9 cellular contexts compared by ENCODE assay signal in the genomic region with DNA sequence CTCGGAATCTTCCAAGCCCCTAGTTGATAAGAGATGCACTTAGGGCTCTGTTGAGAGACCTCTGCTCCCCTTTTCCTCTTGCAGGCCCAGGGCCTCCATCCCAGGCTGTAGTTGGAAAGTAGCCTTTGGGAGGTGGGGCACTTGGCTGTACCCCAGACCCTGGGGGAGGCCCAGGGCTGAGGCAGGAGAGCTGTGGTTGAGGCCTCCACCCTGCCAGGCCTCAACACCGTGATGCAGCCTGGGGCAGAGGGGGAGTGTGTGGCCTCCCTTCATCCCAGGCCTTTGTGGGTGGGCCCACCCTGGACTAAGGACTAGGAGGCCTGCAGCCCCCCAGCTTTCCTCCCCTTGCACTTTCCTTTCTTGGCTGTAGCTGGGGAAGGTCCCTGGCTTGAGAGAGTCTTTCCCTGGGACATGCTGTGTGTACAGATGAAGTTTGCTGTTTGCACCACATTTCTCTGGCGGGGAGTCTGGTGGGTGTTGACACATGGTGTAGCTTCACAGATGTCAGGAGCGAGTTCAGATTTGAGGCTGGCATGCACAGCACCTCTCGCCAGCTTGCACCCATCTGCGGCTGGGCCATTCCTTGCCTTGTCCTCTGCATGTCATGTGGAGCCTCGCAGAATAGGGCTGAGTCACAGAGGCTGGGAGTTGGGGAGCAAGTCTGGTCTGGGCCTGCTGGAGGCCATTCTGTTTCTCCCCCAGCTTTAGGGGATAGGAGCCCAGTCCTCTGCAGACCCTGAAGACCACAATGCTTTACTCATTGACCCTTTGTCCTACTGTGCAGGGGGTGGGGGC. TPM values are rescaled to one million over a fixed set of nuclear protein-coding genes. Genes with fewer than 3 reads are reported as not detected.
DNase-seq lines count a peak whose midpoint lies in the region; ATAC-seq and TF ChIP-seq lines count a peak whose summit lies in the region.
"Had no signal": no experiment of that assay in that cellular context is flagged by ENCODE, and none has a peak within 500 bp of the region (broad histone marks: within the 10 kb centered on the region; RNA-seq: fewer than 3 reads in every experiment).

No MANE protein-coding gene starts in this region.

- WGBS in smooth muscle cell (ENCODE audit: low lambda C conversion rate) = 60% methylated on average over 7 of the region's 7 CpGs

- TF ChIP-seq CTCF in OCI-LY1 (IDR thresholded peaks at IDR 0.05; ENCODE audit: low read length) = no peak
- TF ChIP-seq CTCF in foreskin fibroblast (IDR thresholded peaks at IDR 0.05; ENCODE audit: low read depth, low read length) = no peak
- no peak for TF ChIP-seq CTCF in smooth muscle cell (IDR thresholded peaks at IDR 0.05; ENCODE audit: borderline replicate concordance, insufficient read depth, poor library complexity, severe bottlenecking)

- H3K27me3 ChIP-seq in OCI-LY1 (ENCODE audit: insufficient read depth, low read length) (no peaks in the 10 kb centered on the region), smooth muscle cell (ENCODE audit: low read depth) (no peaks in the 10 kb centered on the region)

- no peak overlapping the region for H2AFZ ChIP-seq in OCI-LY1 (ENCODE audit: low read length)
- no peak overlapping the region for H2AFZ ChIP-seq in smooth muscle cell (ENCODE audit: low read depth)

- H3K36me3 ChIP-seq in OCI-LY1 (ENCODE audit: insufficient read depth, low read length) = peaks cover 28% of the 10 kb centered on the region; the same call in 1 of the 2 replicates
- no peaks in the 10 kb centered on the region for H3K36me3 ChIP-seq in smooth muscle cell (ENCODE audit: low read depth)

- H3K27ac ChIP-seq in OCI-LY1 (ENCODE audit: low read depth, low read length, poor library complexity, severe bottlenecking) = peak overlapping the region; percentile 70
- H3K27ac ChIP-seq in smooth muscle cell (ENCODE audit: low read depth) = peak overlapping the region; percentile 88

- no peak overlapping the region for H3K4me2 ChIP-seq in OCI-LY1 (ENCODE audit: low read length)
- H3K4me2 ChIP-seq in smooth muscle cell = no peak overlapping the region

- H4K20me1 ChIP-seq in OCI-LY1 (ENCODE audit: insufficient read depth, low read length) = no peaks in the 10 kb centered on the region
- H4K20me1 ChIP-seq in smooth muscle cell (ENCODE audit: low read depth) = peaks cover 31% of the 10 kb centered on the region

- ATAC-seq in HG02610 (IDR thresholded peaks at IDR 0.05; ENCODE audit: unreplicated experiment) (no peak), HG03175 (IDR thresholded peaks at IDR 0.05; ENCODE audit: unreplicated experiment) (no peak)

- DNase-seq in EH (ENCODE audit: low read depth) = peak; percentile 63
- DNase-seq in foreskin fibroblast = peak; percentile 83 to 91
- no peak for DNase-seq in smooth muscle cell (lab: John Stamatoyannopoulos, UW; ENCODE audit: unreplicated experiment)
- DNase-seq in NCI-H510A treated with DMSO at 0.1 percent for 48 hours (lab: John Stamatoyannopoulos, UW) = no peak
- DNase-seq in NCI-H524 (lab: John Stamatoyannopoulos, UW) = no peak
- DNase-seq: NCI-H2107 had no signal

- H3F3A ChIP-seq in OCI-LY1 (ENCODE audit: insufficient read depth, low read length) (no peaks in the 10 kb centered on the region), smooth muscle cell (ENCODE audit: low read depth) (peaks cover 12% of the 10 kb centered on the region)

- H3K4me1 ChIP-seq in OCI-LY1 (ENCODE audit: insufficient read depth, low read length, severe bottlenecking) (peaks cover 32% of the 10 kb centered on the region), smooth muscle cell (ENCODE audit: low read depth) (peaks cover 33% of the 10 kb centered on the region)

- H3K9ac ChIP-seq in OCI-LY1 (ENCODE audit: low read length) (no peak overlapping the region), smooth muscle cell (ENCODE audit: low read depth) (no peak overlapping the region)

- H3K79me2 ChIP-seq in OCI-LY1 (ENCODE audit: insufficient read depth, low read length) (no peaks in the 10 kb centered on the region), smooth muscle cell (ENCODE audit: low read depth) (peaks cover 48% of the 10 kb centered on the region)

- H3K9me3 ChIP-seq in OCI-LY1 (ENCODE audit: low read length) = no peaks in the 10 kb centered on the region
- no peaks in the 10 kb centered on the region for H3K9me3 ChIP-seq in smooth muscle cell (replicated peaks; ENCODE audit: low read depth)

- H3K9me2 ChIP-seq in OCI-LY1 (ENCODE audit: low read depth, low read length) = no peaks in the 10 kb centered on the region

- H3K4me3 ChIP-seq in OCI-LY1 (ENCODE audit: low read depth, low read length, poor library complexity, severe bottlenecking) (no peak overlapping the region), foreskin fibroblast (ENCODE audit: low read depth in 1 of 2, low read length in 2 of 2) (no peak overlapping the region), smooth muscle cell (no peak overlapping the region)

RNA-seq across cellular contexts. Expression of gene PLEKHO2, which starts 13.7 kb away (rescaled TPM):
- 7.9 and 13.7 TPM in 2 replicates for total RNA-seq in smooth muscle cell
- 16.3 and 20.0 TPM in 2 replicates for polyA plus RNA-seq in smooth muscle cell

RNA-seq across cellular contexts. Expression of gene PIF1, which starts 30.0 kb away (rescaled TPM):
- total RNA-seq in smooth muscle cell = 0.40 and 1.6 TPM in 2 replicates
- polyA plus RNA-seq in smooth muscle cell = 1.5 TPM in 2 replicates

RNA-seq across cellular contexts. Expression of gene ANKDD1A, which starts 56.3 kb away (rescaled TPM):
- total RNA-seq in smooth muscle cell = 1.3 and 1.7 TPM in 2 replicates
- 2.8 and 5.6 TPM in 2 replicates for polyA plus RNA-seq in smooth muscle cell

Comparison
In these comparisons a context has a peak if more than half of its experiments do, and no peak if none do; other contexts are left out.
1. DNase-seq: peak in EH (single experiment) and foreskin fibroblast (2 of 2); none in smooth muscle cell (single experiment), NCI-H510A treated with DMSO at 0.1 percent for 48 hours (single experiment) and NCI-H524 (0 of 2).